ENCODE assay signal across 22 cellular contexts in genomic region chr6:4301871-4302270, GRCh38.
"Had no signal": no experiment of that assay in that cellular context is flagged by ENCODE, and none has a peak within 500 bp of the region (broad histone marks: within the 10 kb centered on the region; RNA-seq: fewer than 3 reads in every experiment).

No MANE protein-coding gene starts in this region.

- H3K27ac ChIP-seq: colonic mucosa, left lung, parathyroid adenoma, prostate gland, skin epidermis, stomach had no signal

- H3K9me3 ChIP-seq: colonic mucosa, left lung, prostate gland had no signal

- ATAC-seq: left lung, sciatic nerve had no signal

- H2AFZ ChIP-seq: parathyroid adenoma had no signal

- H3K9ac ChIP-seq: parathyroid adenoma had no signal

- H3K79me2 ChIP-seq: parathyroid adenoma had no signal

- H3K4me3 ChIP-seq: colonic mucosa, left lung, lung, prostate gland, skin epidermis, stomach had no signal

- H3K27me3 ChIP-seq: colonic mucosa, left lung, stomach had no signal

- DNase-seq: cerebellar nuclear complex; colonic mucosa; dermis blood vessel endothelial cell; endodermal cell; erythroblast; foreskin melanocyte; islet precursor cell; left lung; mesendoderm; naive B cell; occipital lobe; stimulated activated CD4-positive, alpha-beta T cell treated with anti-CD3 and anti-CD28 coated beads, Interleukin-2, amount 100 ng/mL, for 24 hours; stimulated activated CD4-positive, alpha-beta T cell treated with anti-CD3 and anti-CD28 coated beads, Interleukin-4, amount 100 ng/mL, for 4 hours; stimulated activated naive CD4-positive, alpha-beta T cell; stomach; substantia nigra; trophoblast cell had no signal

- H3K36me3 ChIP-seq: colonic mucosa, left lung, prostate gland, stomach had no signal

- H3K4me1 ChIP-seq: colonic mucosa, left lung, parathyroid adenoma, prostate gland, stomach had no signal
